8 cellular contexts compared by ENCODE assay signal in the genomic region with DNA sequence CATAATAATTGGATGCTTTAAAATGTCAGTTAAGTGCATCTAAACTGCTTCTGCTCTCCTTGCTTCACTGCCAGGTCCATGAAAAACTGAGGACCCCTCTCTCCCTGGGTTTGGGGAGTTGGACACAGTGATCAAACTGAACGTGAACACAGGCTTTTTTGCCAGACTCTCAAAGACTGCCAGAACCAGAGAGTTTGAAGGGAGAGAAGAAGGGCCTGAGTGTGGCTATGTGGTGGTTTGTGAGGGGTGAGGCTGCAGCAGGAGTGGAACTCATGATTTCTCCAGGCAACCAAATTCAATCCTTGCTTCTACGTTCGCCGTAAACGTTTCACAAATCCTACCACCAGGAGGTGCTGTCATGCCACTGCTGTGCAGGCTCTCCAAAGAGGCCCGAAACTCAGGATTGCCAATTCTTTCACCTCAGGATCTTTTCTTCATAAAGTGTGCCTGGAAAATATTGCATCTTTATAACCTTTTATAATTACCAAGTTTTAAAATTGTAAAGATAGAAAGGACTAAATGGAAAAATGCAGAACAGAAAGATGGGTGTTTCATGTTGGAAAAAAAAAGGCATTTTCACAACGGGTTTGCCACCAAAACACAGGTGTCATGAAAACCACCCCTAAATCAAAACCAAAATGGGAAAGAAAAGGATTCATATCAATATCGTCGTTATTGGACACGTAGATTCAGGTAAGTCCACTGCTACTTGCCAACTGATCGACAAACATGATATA. TPM values are rescaled to one million over a fixed set of nuclear protein-coding genes. Genes with fewer than 3 reads are reported as not detected.
DNase-seq lines count a peak whose midpoint lies in the region; ATAC-seq and TF ChIP-seq lines count a peak whose summit lies in the region.

No MANE protein-coding gene starts in this region.

- ATAC-seq in HG02840 (IDR thresholded peaks at IDR 0.05; ENCODE audit: low FRiP score, unreplicated experiment) (no peak), HG03139 (IDR thresholded peaks at IDR 0.05; ENCODE audit: unreplicated experiment) (no peak)

- H4K20me1 ChIP-seq in DOHH2 (ENCODE audit: control insufficient read depth, insufficient read depth, low read depth, low read length) (no peaks in the 10 kb centered on the region), OCI-LY3 (ENCODE audit: insufficient read depth, low read length) (no peaks in the 10 kb centered on the region)

- no peaks in the 10 kb centered on the region for H3F3A ChIP-seq in DOHH2 (ENCODE audit: control insufficient read depth, insufficient read depth)

- H3K27ac ChIP-seq in DOHH2 (ENCODE audit: low read depth, low read length) (no peak overlapping the region), OCI-LY3 (ENCODE audit: low read length) (no peak overlapping the region)

- H3K9ac ChIP-seq in OCI-LY3 (ENCODE audit: low read length), result no peak overlapping the region

- no peaks in the 10 kb centered on the region for H3K9me2 ChIP-seq in DOHH2 (replicated peaks; ENCODE audit: control insufficient read depth, low read length)

- H3K79me2 ChIP-seq in DOHH2 (ENCODE audit: control insufficient read depth, low read length) (no peaks in the 10 kb centered on the region), OCI-LY3 (ENCODE audit: low read length) (no peaks in the 10 kb centered on the region)

- peaks cover 12% of the 10 kb centered on the region for H3K27me3 Mint-ChIP-seq in brain

- peak overlapping the region in 1 of 5 experiments; percentile 24 for H3K4me3 Mint-ChIP-seq in brain

- DNase-seq in HFF-Myc (ENCODE audit: extremely low read depth, low read depth) (peak; percentile 55), islet precursor cell (peak; percentile 84)
- peak; percentile 23 to 35 for DNase-seq in stimulated activated CD4-positive, alpha-beta T cell treated with anti-CD3 and anti-CD28 coated beads, Interleukin-4, amount 100 ng/mL, for 48 hours (ENCODE audit: low read depth in 2 of 2)

- no peak overlapping the region for H3K4me2 ChIP-seq in DOHH2 (ENCODE audit: low read length)
- peak overlapping the region; percentile 18 for H3K4me2 ChIP-seq in OCI-LY3 (ENCODE audit: low read length)

- H2AFZ ChIP-seq in OCI-LY3 (ENCODE audit: low read depth, low read length), result peak overlapping the region; percentile 55; the same call in 1 of the 2 replicates

- no peaks in the 10 kb centered on the region for H3K9me3 ChIP-seq in DOHH2 (ENCODE audit: control insufficient read depth, insufficient read depth, low read length)
- H3K9me3 ChIP-seq in OCI-LY3 (ENCODE audit: insufficient read depth, low read length), result no peaks in the 10 kb centered on the region

- H3K4me1 ChIP-seq in DOHH2 (ENCODE audit: control insufficient read depth, low read length) (no peaks in the 10 kb centered on the region), OCI-LY3 (ENCODE audit: low read length) (peaks cover 13% of the 10 kb centered on the region)

- no peaks in the 10 kb centered on the region for H3K9me3 Mint-ChIP-seq in brain

- H3K36me3 ChIP-seq in DOHH2 (ENCODE audit: control insufficient read depth, low read length) (no peaks in the 10 kb centered on the region), OCI-LY3 (replicated peaks; ENCODE audit: low read depth, low read length) (no peaks in the 10 kb centered on the region)

- peaks cover 17% of the 10 kb centered on the region for H3K4me1 Mint-ChIP-seq in brain

- no peaks in the 10 kb centered on the region for H3K36me3 Mint-ChIP-seq in brain

- no peak overlapping the region for H3K27ac Mint-ChIP-seq in brain

- H3K27me3 ChIP-seq in DOHH2 (ENCODE audit: control insufficient read depth, low read length) (peaks cover 2% of the 10 kb centered on the region; the same call in 1 of the 2 replicates), OCI-LY3 (ENCODE audit: low read depth, low read length) (peaks cover 31% of the 10 kb centered on the region)

- H3K4me3 ChIP-seq in DOHH2 (ENCODE audit: low read length), result no peak overlapping the region
- H3K4me3 ChIP-seq in HFF-Myc (replicated peaks; ENCODE audit: low read depth, low read length), result no peak overlapping the region
- no peak overlapping the region for H3K4me3 ChIP-seq in OCI-LY3 (ENCODE audit: low read length)

- TF ChIP-seq CTCF in DOHH2 (IDR thresholded peaks at IDR 0.05; ENCODE audit: low read depth, low read length, poor library complexity, severe bottlenecking) (peak; percentile 76), HFF-Myc (IDR thresholded peaks at IDR 0.05; ENCODE audit: low read depth, low read length, missing control alignments) (peak; percentile 80), OCI-LY3 (IDR thresholded peaks at IDR 0.05; ENCODE audit: low read depth, low read length) (peak; percentile 86), brain (conservative IDR thresholded peaks at IDR 0.05) (peak; percentile 84 to 89)

RNA-seq across cellular contexts. Expression of a gene that starts 19.7 kb away (rescaled TPM):
- polyA plus RNA-seq in brain (ENCODE audit: insufficient read depth, low read depth, low replicate concordance), result not detected

Comparison
In these comparisons a context has a peak if more than half of its experiments do, and no peak if none do; other contexts are left out.
1. DNase-seq: peak in every context shown above with its lines; median percentile 84 in islet precursor cell; 55 in HFF-Myc; 29 in stimulated activated CD4-positive, alpha-beta T cell treated with anti-CD3 and anti-CD28 coated beads, Interleukin-4, amount 100 ng/mL, for 48 hours.